1 cellular context compared by ENCODE assay signal in the genomic region with DNA sequence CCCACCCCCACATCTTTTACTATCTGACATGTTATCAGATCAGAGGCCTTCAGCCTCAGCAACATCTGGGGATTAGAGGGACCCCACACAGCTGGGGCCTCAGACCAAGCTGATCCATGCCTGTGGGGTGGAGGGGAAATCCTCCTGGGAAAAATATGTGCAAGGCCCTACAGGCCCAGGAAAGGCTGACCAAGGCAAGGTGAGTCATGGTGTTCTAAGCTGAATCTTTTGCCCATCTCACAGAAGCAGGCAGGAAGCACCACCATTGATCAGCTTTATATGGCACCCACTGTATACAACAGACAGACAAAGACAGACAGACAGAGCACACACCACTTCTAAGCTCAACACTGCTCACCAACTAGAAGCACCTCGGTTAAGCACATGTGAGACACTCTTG.
TF ChIP-seq lines count a peak whose summit lies in the region.

No MANE protein-coding gene starts in this region.

TF ChIP-seq in IMR-90, 13 proteins besides CTCF, POLR2A, EP300 and RAD21:
- TF ChIP-seq MXI1 (IDR thresholded peaks at IDR 0.05; ENCODE audit: borderline replicate concordance, low read depth, low read length) (no peak), RCOR1 (IDR thresholded peaks at IDR 0.05; ENCODE audit: insufficient replicate concordance, low read length) (no peak), MAZ (IDR thresholded peaks at IDR 0.05; ENCODE audit: borderline replicate concordance, low read depth, low read length) (no peak)
TF ChIP-seq in IMR-90: peak in this region for 0.
